30 cellular contexts compared by ENCODE assay signal in the genomic region with DNA sequence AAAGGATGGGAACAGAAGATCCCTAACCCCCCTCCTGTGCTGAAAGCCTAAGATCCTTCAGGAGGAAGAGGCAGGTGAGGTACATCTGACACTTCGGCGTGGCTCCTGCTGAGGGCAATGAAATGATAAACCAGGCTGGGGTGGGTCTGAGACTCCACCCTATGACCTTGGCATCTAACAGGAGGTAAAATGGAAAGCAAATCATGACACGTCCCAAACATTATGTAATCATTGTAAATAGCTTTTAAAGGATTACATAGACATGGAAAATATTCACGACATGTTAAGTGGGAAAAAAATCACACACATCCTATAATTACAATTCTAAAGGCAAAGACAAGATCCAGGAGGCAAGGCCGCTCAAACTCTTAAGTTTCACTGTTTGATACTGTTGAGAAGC.
"Had no signal": no experiment of that assay in that cellular context is flagged by ENCODE, and none has a peak within 500 bp of the region (broad histone marks: within the 10 kb centered on the region; RNA-seq: fewer than 3 reads in every experiment).

No MANE protein-coding gene starts in this region.

- DNase-seq: activated CD4-positive, alpha-beta T cell treated with anti-CD3 and anti-CD28 coated beads for 1 hour; activated CD4-positive, alpha-beta T cell treated with anti-CD3 and anti-CD28 coated beads, Interleukin-2, amount 10 ng/mL, durations not matched to agents 7 days and 5 days; activated CD8-positive, alpha-beta T cell treated with anti-CD3 and anti-CD28 coated beads for 36 hours; activated T-cell treated with anti-CD3 and anti-CD28 coated beads, Interleukin-2, amount 50 U/mL, for 4 hours; anterior cingulate cortex; colonic mucosa; effector CD8-positive, alpha-beta T cell; erythroblast; foreskin melanocyte; heart right ventricle; left cardiac atrium; midbrain; naive thymus-derived CD8-positive, alpha-beta T cell; posterior cingulate gyrus; stimulated activated CD4-positive, alpha-beta T cell treated with anti-CD3 and anti-CD28 coated beads, Interleukin-15, amount 100 ng/mL, for 24 hours; stimulated activated CD4-positive, alpha-beta T cell treated with anti-CD3 and anti-CD28 coated beads, Interleukin-2, amount 100 ng/mL, for 24 hours; stimulated activated naive CD4-positive, alpha-beta T cell treated with Interleukin-2 at 50 U/mL for 16 hours; T-helper 17 cell; T1000; testis; transverse colon; WERI-Rb-1 had no signal

- H3K4me3 Mint-ChIP-seq: activated CD4-positive, alpha-beta T cell treated with anti-CD3 and anti-CD28 coated beads, Interleukin-2, amount 10 ng/mL, durations not matched to agents 7 days and 5 days; activated CD8-positive, alpha-beta T cell treated with anti-CD3 and anti-CD28 coated beads for 36 hours; activated naive CD8-positive, alpha-beta T cell; activated T-cell treated with anti-CD3 and anti-CD28 coated beads, Interleukin-2, amount 50 U/mL, for 4 hours; activated T-helper 17 cell treated with anti-CD3 and anti-CD28 coated beads, Interleukin-2, amount 50 U/mL, for 72 hours; naive thymus-derived CD8-positive, alpha-beta T cell; T-helper 17 cell had no signal

- H3K36me3 ChIP-seq: colonic mucosa, heart right ventricle, right lobe of liver, transverse colon, WERI-Rb-1 had no signal

- H3K27ac Mint-ChIP-seq: activated CD4-positive, alpha-beta T cell treated with anti-CD3 and anti-CD28 coated beads, Interleukin-2, amount 10 ng/mL, durations not matched to agents 7 days and 5 days; activated CD8-positive, alpha-beta T cell treated with anti-CD3 and anti-CD28 coated beads for 36 hours; activated naive CD8-positive, alpha-beta T cell; activated T-helper 17 cell treated with anti-CD3 and anti-CD28 coated beads, Interleukin-2, amount 50 U/mL, for 72 hours; naive thymus-derived CD8-positive, alpha-beta T cell; T-helper 17 cell had no signal

- H3K4me1 ChIP-seq: colonic mucosa, heart right ventricle, right lobe of liver, testis, transverse colon had no signal

- FAIRE-seq: endometrium, islet of Langerhans, urothelium cell line had no signal

- H3K27ac ChIP-seq: colonic mucosa, heart right ventricle, right lobe of liver, testis, transverse colon, WERI-Rb-1 had no signal

- H3K27me3 ChIP-seq: colonic mucosa, heart right ventricle, right lobe of liver, testis, transverse colon had no signal

- ATAC-seq: activated CD8-positive, alpha-beta T cell treated with anti-CD3 and anti-CD28 coated beads for 36 hours; activated T-cell treated with anti-CD3 and anti-CD28 coated beads, Interleukin-2, amount 50 U/mL, for 4 hours; activated T-helper 17 cell treated with anti-CD3 and anti-CD28 coated beads, Interleukin-2, amount 50 U/mL, for 72 hours; heart right ventricle; left cardiac atrium; naive thymus-derived CD8-positive, alpha-beta T cell; right lobe of liver; SK-N-SH treated with all-trans-retinoic acid at 6 μM for 48 hours; T-helper 17 cell had no signal

- H3K4me3 ChIP-seq: colonic mucosa, heart right ventricle, right lobe of liver, smooth muscle cell, testis, transverse colon had no signal

- H3K9me3 ChIP-seq: colonic mucosa, testis had no signal
